Comparison of ENCODE assay signal across 9 cellular contexts in the genomic region with DNA sequence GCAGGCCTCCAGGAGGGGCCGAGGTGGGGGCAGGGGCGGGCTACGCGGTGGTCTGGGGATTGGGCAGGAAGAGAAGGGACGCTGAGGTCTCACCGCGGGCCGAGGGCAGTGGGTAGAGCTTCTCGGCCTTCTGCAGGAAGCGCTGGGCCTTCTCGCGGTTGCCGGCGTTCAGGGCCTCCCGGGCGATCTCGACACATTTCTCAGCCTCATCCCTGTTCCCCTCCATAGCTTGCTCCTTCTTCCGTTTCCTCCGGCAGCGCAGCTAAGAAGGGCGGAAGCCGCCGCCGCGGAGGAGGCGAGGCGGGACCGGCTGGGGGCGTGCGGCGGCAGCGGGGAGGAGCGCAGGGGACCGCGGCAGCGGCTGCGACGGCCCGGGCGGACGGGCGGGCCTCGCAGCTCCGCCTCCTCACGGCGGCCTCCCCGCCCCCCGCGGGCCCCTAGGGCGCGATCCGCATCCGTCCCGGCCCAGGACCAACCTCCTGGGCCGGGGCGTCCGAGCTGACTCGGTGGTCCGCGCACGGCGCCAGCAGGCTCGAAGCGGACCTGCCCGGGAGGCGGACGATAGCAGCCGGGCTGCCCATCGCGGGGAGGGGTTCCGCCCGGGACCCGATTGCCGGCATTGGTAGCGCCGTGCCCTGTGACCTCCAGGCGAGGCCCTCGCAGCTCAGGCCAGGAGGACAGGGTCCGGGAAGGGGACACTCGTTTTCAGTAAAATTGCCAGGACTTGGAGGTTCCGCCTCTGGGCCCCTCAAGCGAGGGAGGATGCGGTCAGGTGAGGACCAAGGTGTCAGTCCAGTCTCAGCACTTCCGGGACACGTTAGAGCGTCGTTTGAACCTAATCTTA. TPM values are rescaled to one million over a fixed set of nuclear protein-coding genes. Genes with fewer than 3 reads are reported as not detected.
DNase-seq lines count a peak whose midpoint lies in the region; ATAC-seq, FAIRE-seq and TF ChIP-seq lines count a peak whose summit lies in the region.
"Had no signal": no experiment of that assay in that cellular context is flagged by ENCODE, and none has a peak within 500 bp of the region (broad histone marks: within the 10 kb centered on the region; RNA-seq: fewer than 3 reads in every experiment).

A gene (minus strand): TSS at position 273 of the 844 bp plus-strand sequence. CDS start 47 bp downstream, at position 226.

- H3K36me3 ChIP-seq in bronchial epithelial cell (ENCODE audit: control insufficient read depth, insufficient read depth, low read length) = peaks cover 2% of the 10 kb centered on the region

- TF ChIP-seq CTCF in WI38 (IDR thresholded peaks at IDR 0.05; ENCODE audit: low read depth, low read length) (no peak), bronchial epithelial cell (IDR thresholded peaks at IDR 0.05; ENCODE audit: insufficient read depth, low read length, severe bottlenecking) (no peak)

- no peak for FAIRE-seq in bronchial epithelial cell (lab: Jason Lieb, UNC)
- FAIRE-seq: G401.6 had no signal

- ATAC-seq in HG02852 (IDR thresholded peaks at IDR 0.05; ENCODE audit: unreplicated experiment) = peak; percentile 37

- DNase-seq in NCI-H1436 (lab: John Stamatoyannopoulos, UW) (peak; percentile 66), NCI-H1436 treated with DMSO at 0.1 percent for 48 hours (lab: John Stamatoyannopoulos, UW) (no peak), NCI-H2107 treated with DMSO at 0.1 percent for 48 hours (lab: John Stamatoyannopoulos, UW; ENCODE audit: unreplicated experiment) (peak; percentile 13), bronchial epithelial cell (ENCODE audit: low read depth) (peak; percentile 60), inferior parietal cortex (ENCODE audit: extremely low spot score) (peak; percentile 71)
- peak; percentile 65 to 73 for DNase-seq in stimulated activated CD4-positive, alpha-beta T cell treated with anti-CD3 and anti-CD28 coated beads, Interleukin-12 subunit alpha, Interleukin-12 subunit beta, amount 100 ng/mL, for 24 hours (ENCODE audit: low read depth in 2 of 2)

- H3K4me3 ChIP-seq in WI38 (ENCODE audit: low read depth, low read length) (peak within 1 kb of the TSS; percentile 68), bronchial epithelial cell (ENCODE audit: low read depth, low read length) (peak within 1 kb of the TSS; percentile 91)

- no peaks in the 10 kb centered on the region for H3K27me3 ChIP-seq in bronchial epithelial cell (ENCODE audit: control insufficient read depth, insufficient read depth, low read length)

RNA-seq across cellular contexts. Expression of the gene that starts here (rescaled TPM):
- total RNA-seq in bronchial epithelial cell = 32.1 and 32.9 TPM in 2 replicates
